ENCODE assay signal across 30 cellular contexts in genomic region chr9:362936-363335, GRCh38.
"Had no signal": no experiment of that assay in that cellular context is flagged by ENCODE, and none has a peak within 500 bp of the region (broad histone marks: within the 10 kb centered on the region; RNA-seq: fewer than 3 reads in every experiment).

No MANE protein-coding gene starts in this region.

- H3K27me3 ChIP-seq: neutrophil, pancreas, right lobe of liver, sigmoid colon, suprapubic skin, testis, tibial artery, transverse colon, upper lobe of left lung, vagina had no signal

- H3K4me3 ChIP-seq: pancreas, psoas muscle, right lobe of liver, sigmoid colon, suprapubic skin, testis, tibial artery, transverse colon, upper lobe of left lung, vagina had no signal

- H3K27ac Mint-ChIP-seq: natural killer cell treated with Interleukin-12 subunit alpha and Interleukin-12 subunit beta and Interleukin-15 and Interleukin-18, amount 100 ng/mL, for 72 hours; nephron progenitor cell; progenitor cell of endocrine pancreas; stimulated activated memory B cell treated with anti-CD40 and anti-IgM and Interleukin-4, amounts not matched to agents 10 μg/mL and 1 μg/mL and 100 μg/mL, for 72 hours had no signal

- H3K9me3 ChIP-seq: neutrophil, pancreas, psoas muscle, right lobe of liver, sigmoid colon, suprapubic skin, testis, tibial artery, transverse colon, upper lobe of left lung, vagina had no signal

- H3K4me1 Mint-ChIP-seq: nephron progenitor cell; neural crest cell; stimulated activated memory B cell treated with anti-CD40 and anti-IgM and Interleukin-4, amounts not matched to agents 10 μg/mL and 1 μg/mL and 100 μg/mL, for 72 hours had no signal

- FAIRE-seq: pancreas, small intestine, urothelium cell line had no signal

- H3K9me3 Mint-ChIP-seq: naive thymus-derived CD8-positive, alpha-beta T cell; natural killer cell treated with Interleukin-12 subunit alpha and Interleukin-12 subunit beta and Interleukin-15 and Interleukin-18, amount 100 ng/mL, for 72 hours; nephron progenitor cell; neural crest cell; stimulated activated memory B cell treated with anti-CD40 and anti-IgM and Interleukin-4, amounts not matched to agents 10 μg/mL and 1 μg/mL and 100 μg/mL, for 72 hours; stimulated activated naive CD8-positive, alpha-beta T cell treated with anti-CD3 and anti-CD28 coated beads, Interleukin-15, amount 100 ng/mL, for 72 hours had no signal

- H3K4me1 ChIP-seq: pancreas, psoas muscle, right lobe of liver, sigmoid colon, suprapubic skin, transverse colon, upper lobe of left lung, vagina had no signal

- DNase-seq: naive thymus-derived CD8-positive, alpha-beta T cell; nephron progenitor cell; nucleus accumbens; pancreas; posterior cingulate gyrus; psoas muscle; right cardiac atrium; right lobe of liver; sigmoid colon; small intestine; stimulated activated CD4-positive, alpha-beta T cell treated with anti-CD3 and anti-CD28 coated beads, Interleukin-15, amount 100 ng/mL, for 24 hours; stimulated activated CD4-positive, alpha-beta T cell treated with anti-CD3 and anti-CD28 coated beads, Interleukin-2, amount 100 ng/mL, for 24 hours; stimulated activated CD4-positive, alpha-beta T cell treated with anti-CD3 and anti-CD28 coated beads, Interleukin-2, amount 100 ng/mL, for 48 hours; stimulated activated CD4-positive, alpha-beta T cell treated with anti-CD3 and anti-CD28 coated beads, Interleukin-4, amount 100 ng/mL, for 24 hours; stimulated activated naive CD4-positive, alpha-beta T cell; stimulated activated naive CD8-positive, alpha-beta T cell treated with anti-CD3 and anti-CD28 coated beads, Interleukin-15, amount 100 ng/mL, for 72 hours; stimulated activated naive CD8-positive, alpha-beta T cell treated with anti-CD3 and anti-CD28 coated beads, Interleukin-15, Interleukin-2, amounts not matched to agents 100 U/mL and 50 U/mL, for 24 hours; substantia nigra; testis; tibial artery; transverse colon; upper lobe of left lung had no signal

- H3K27ac ChIP-seq: neutrophil, pancreas, psoas muscle, right lobe of liver, sigmoid colon, suprapubic skin, testis, tibial artery, transverse colon, upper lobe of left lung, vagina had no signal

- H3K27me3 Mint-ChIP-seq: naive thymus-derived CD8-positive, alpha-beta T cell; natural killer cell treated with Interleukin-12 subunit alpha and Interleukin-12 subunit beta and Interleukin-15 and Interleukin-18, amount 100 ng/mL, for 72 hours; progenitor cell of endocrine pancreas; stimulated activated memory B cell treated with anti-CD40 and anti-IgM and Interleukin-4, amounts not matched to agents 10 μg/mL and 1 μg/mL and 100 μg/mL, for 72 hours; stimulated activated naive CD8-positive, alpha-beta T cell treated with anti-CD3 and anti-CD28 coated beads, Interleukin-15, amount 100 ng/mL, for 72 hours had no signal

- H3K4me3 Mint-ChIP-seq: naive thymus-derived CD8-positive, alpha-beta T cell; natural killer cell treated with Interleukin-12 subunit alpha and Interleukin-12 subunit beta and Interleukin-15 and Interleukin-18, amount 100 ng/mL, for 72 hours; nephron progenitor cell; neural crest cell; stimulated activated memory B cell treated with anti-CD40 and anti-IgM and Interleukin-4, amounts not matched to agents 10 μg/mL and 1 μg/mL and 100 μg/mL, for 72 hours; stimulated activated naive CD8-positive, alpha-beta T cell treated with anti-CD3 and anti-CD28 coated beads, Interleukin-15, amount 100 ng/mL, for 72 hours had no signal

- ATAC-seq: naive thymus-derived CD8-positive, alpha-beta T cell; natural killer cell treated with Interleukin-12 subunit alpha and Interleukin-12 subunit beta and Interleukin-15 and Interleukin-18, amount 100 ng/mL, for 72 hours; psoas muscle; right cardiac atrium; stimulated activated memory B cell treated with anti-CD40 and anti-IgM and Interleukin-4, amounts not matched to agents 10 μg/mL and 1 μg/mL and 100 μg/mL, for 72 hours; stimulated activated naive CD8-positive, alpha-beta T cell treated with anti-CD3 and anti-CD28 coated beads, Interleukin-15, amount 100 ng/mL, for 72 hours; stimulated activated naive CD8-positive, alpha-beta T cell treated with anti-CD3 and anti-CD28 coated beads, Interleukin-15, Interleukin-2, amounts not matched to agents 100 U/mL and 50 U/mL, for 24 hours had no signal

- H3K36me3 ChIP-seq: pancreas, right lobe of liver, sigmoid colon, suprapubic skin, tibial artery, transverse colon had no signal
